In the genomic region with DNA sequence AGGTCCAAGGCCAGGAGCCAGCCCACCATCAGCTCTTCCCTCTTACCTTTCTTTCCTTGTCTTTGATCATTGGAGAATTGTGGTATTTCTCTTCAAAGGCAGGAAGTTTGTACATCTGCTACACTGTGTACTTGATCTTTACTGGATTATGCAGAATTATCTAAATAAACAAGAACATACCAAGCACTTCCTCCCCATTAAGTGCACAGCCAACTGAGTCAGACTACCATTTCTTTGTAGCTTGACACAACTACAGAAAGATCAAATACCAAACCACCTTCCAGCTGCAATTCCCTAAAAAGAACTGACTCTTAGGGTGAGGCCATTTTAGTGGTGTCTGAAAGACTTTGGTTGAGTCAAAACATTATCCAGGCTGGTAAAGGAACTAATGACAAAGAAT, we compare ENCODE assay signal across 12 cellular contexts.
A peak's percentile ranks its signal among the peaks of the same experiment; 100 is the strongest.
DNase-seq lines count a peak whose midpoint lies in the region; ATAC-seq and TF ChIP-seq lines count a peak whose summit lies in the region.
"Had no signal": no experiment of that assay in that cellular context is flagged by ENCODE, and none has a peak within 500 bp of the region (broad histone marks: within the 10 kb centered on the region; RNA-seq: fewer than 3 reads in every experiment).

No MANE protein-coding gene starts in this region.

- POLR2A ChIA-PET in IMR-90 (lab: Charles Lee; ENCODE audit: unreplicated experiment), result no interaction called here

- peak overlapping the region; percentile 5; the same call in 1 of the 2 replicates for H3K4me2 ChIP-seq in IMR-90 (ENCODE audit: low read depth, low read length)

- 0 out of 2 replicates have a peak overlapping the region, but pooled peaks have one; percentile 31 for H3K14ac ChIP-seq in IMR-90 (replicated peaks; ENCODE audit: low read depth, low read length)

- H3K9me1 ChIP-seq in IMR-90 (ENCODE audit: insufficient read depth, low read length), result peaks cover 4% of the 10 kb centered on the region

- peak overlapping the region; percentile 80; the same call in 1 of the 2 replicates for H2BK120ac ChIP-seq in IMR-90 (ENCODE audit: low read depth, low read length)

- TF ChIP-seq RAD21 in IMR-90 (IDR thresholded peaks at IDR 0.05; ENCODE audit: low read length), result no peak

- peaks cover 5% of the 10 kb centered on the region for H3K4me1 ChIP-seq in IMR-90 (ENCODE audit: control insufficient read depth, insufficient read depth, low read length)
- H3K4me1 ChIP-seq in thymus (ENCODE audit: control insufficient read depth, insufficient read depth, low read length), result peaks cover 21% of the 10 kb centered on the region
- H3K4me1 ChIP-seq: Peyer's patch had no signal

- no peaks in the 10 kb centered on the region for H3K36me3 ChIP-seq in IMR-90 (ENCODE audit: control insufficient read depth, insufficient read depth, low read length)
- H3K36me3 ChIP-seq in thymus (ENCODE audit: control insufficient read depth, insufficient read depth), result no peaks in the 10 kb centered on the region
- H3K36me3 ChIP-seq: Peyer's patch had no signal

- H3K27ac ChIP-seq in IMR-90 (ENCODE audit: insufficient read depth, low read length) (no peak overlapping the region), thymus (ENCODE audit: low read depth) (peak overlapping the region; percentile 84)
- H3K27ac ChIP-seq: Peyer's patch had no signal

- H3K23ac ChIP-seq in IMR-90 (ENCODE audit: low read depth, low read length), result peak overlapping the region; percentile 70; the same call in 1 of the 2 replicates

- BruUV-seq in IMR-90 (replicated peaks; lab: Mats Ljungman, UMichigan), result no TSS peak

- no peak overlapping the region for H2AK9ac ChIP-seq in IMR-90 (replicated peaks; ENCODE audit: low read depth, low read length, poor library complexity)

- H2AK5ac ChIP-seq in IMR-90 (ENCODE audit: low read depth, low read length), result peak overlapping the region; percentile 84

- no peak for TF ChIP-seq CTCF in IMR-90 (conservative IDR thresholded peaks at IDR 0.05; ENCODE audit: low read depth, low read length)

- peak overlapping the region in 1 of 2 experiments; percentile 53; a peak in 2 of 4 replicates for H4K8ac ChIP-seq in IMR-90 (ENCODE audit: low read depth in 2 of 2, low read length in 2 of 2)

- peak overlapping the region; percentile 66 for H2BK5ac ChIP-seq in IMR-90 (ENCODE audit: low read depth, low read length, poor library complexity, severe bottlenecking)

- peak overlapping the region; percentile 64 for H2AFZ ChIP-seq in IMR-90 (replicated peaks; ENCODE audit: low read length, poor library complexity)

- peak overlapping the region; percentile 63 for H3K4ac ChIP-seq in IMR-90 (ENCODE audit: low read depth, low read length)

- CTCF ChIA-PET in IMR-90 (lab: Yijun Ruan, JAX), result interaction anchor here (1.3 kb wide), 1 partner anchor 12 kb away, joined by 3 read pairs; no protein-coding TSS in a partner anchor

- H3K27me3 ChIP-seq in IMR-90 (ENCODE audit: control insufficient read depth, insufficient read depth, low read length) (no peaks in the 10 kb centered on the region), thymus (ENCODE audit: control insufficient read depth, insufficient read depth) (no peaks in the 10 kb centered on the region)
- H3K27me3 ChIP-seq: Peyer's patch had no signal

- in situ Hi-C loops in IMR-90 (cut with MboI; ENCODE audit: low sequenced_read_pairs), result no loop called here

- DNase-seq in IMR-90 (peak; percentile 85), amniotic epithelial cell (ENCODE audit: low read depth) (peak; percentile 38), fibroblast of peridontal ligament (ENCODE audit: extremely low read depth) (peak; percentile 29), Kasumi-1 (lab: John Stamatoyannopoulos, UW) (no peak)
- DNase-seq: activated naive CD4-positive, alpha-beta T cell; COR-L47; cortex of kidney; HFFc6; Peyer's patch had no signal

- H3K9me3 ChIP-seq in IMR-90 (ENCODE audit: control insufficient read depth, insufficient read depth, low read length) (0 out of 2 replicates have a peak, but pooled peaks cover 3% of the 10 kb centered on the region), thymus (ENCODE audit: control insufficient read depth) (no peaks in the 10 kb centered on the region)
- H3K9me3 ChIP-seq: Peyer's patch had no signal

- H3K79me1 ChIP-seq in IMR-90 (ENCODE audit: low read depth in 1 of 2, low read length in 2 of 2), result no peaks in the 10 kb centered on the region

- peak overlapping the region; percentile 44; the same call in 1 of the 2 replicates for H4K91ac ChIP-seq in IMR-90 (ENCODE audit: insufficient read depth, low read depth, low read length)

- TF ChIP-seq POLR2A in IMR-90 (IDR thresholded peaks at IDR 0.05; ENCODE audit: low read depth, low read length) (no peak), GM18505 (IDR thresholded peaks at IDR 0.05; ENCODE audit: borderline replicate concordance, extremely low read depth, insufficient read depth, insufficient read length) (no peak)

- ATAC-seq in IMR-90 (ENCODE audit: low read depth), result peak; percentile 87
- no peak for ATAC-seq in HG02623 (IDR thresholded peaks at IDR 0.05; ENCODE audit: unreplicated experiment)
- no peak for ATAC-seq in GM18505 (IDR thresholded peaks at IDR 0.05; ENCODE audit: unreplicated experiment)

- no peak overlapping the region for H3K9ac ChIP-seq in IMR-90 (ENCODE audit: low read depth, low read length)

- no peaks in the 10 kb centered on the region for H4K20me1 ChIP-seq in IMR-90 (ENCODE audit: insufficient read depth, low read length)

- peak overlapping the region; percentile 85 for H2BK20ac ChIP-seq in IMR-90 (ENCODE audit: low read depth, low read length)

- H3K18ac ChIP-seq in IMR-90 (ENCODE audit: low read depth, low read length), result peak overlapping the region; percentile 81; the same call in 1 of the 2 replicates

- no peak overlapping the region for H3K56ac ChIP-seq in IMR-90 (ENCODE audit: extremely low read depth, insufficient read depth, low read length)

- H2BK15ac ChIP-seq in IMR-90 (ENCODE audit: low read depth, low read length), result peak overlapping the region; percentile 55; the same call in 1 of the 3 replicates

- intact Hi-C loops in IMR-90 (cut with micrococcal nuclease), result no loop called here

- no peak overlapping the region; the same call in 1 of the 2 replicates for H4K5ac ChIP-seq in IMR-90 (ENCODE audit: low read depth, low read length)

- H3K4me3 ChIP-seq in IMR-90 (ENCODE audit: insufficient read depth, low read depth, low read length) (no peak overlapping the region), thymus (ENCODE audit: low read length) (peak overlapping the region; percentile 9)
- H3K4me3 ChIP-seq: Peyer's patch had no signal

- dilution Hi-C loops in IMR-90 (cut with HindIII; ENCODE audit: low sequenced_read_pairs, unreplicated experiment), result no loop called here

TF ChIP-seq in IMR-90, 13 proteins besides CTCF, POLR2A, EP300 and RAD21:
- TF ChIP-seq MXI1 (IDR thresholded peaks at IDR 0.05; ENCODE audit: borderline replicate concordance, low read depth, low read length) (no peak), MAFK (IDR thresholded peaks at IDR 0.05; ENCODE audit: low read depth, low read length) (no peak), CEBPB (IDR thresholded peaks at IDR 0.05; ENCODE audit: low read depth, low read length) (no peak), NFE2L2 (IDR thresholded peaks at IDR 0.05; ENCODE audit: low read depth, low read length) (no peak), SMC3 (IDR thresholded peaks at IDR 0.05; ENCODE audit: low read depth, low read length) (no peak), BHLHE40 (IDR thresholded peaks at IDR 0.05; ENCODE audit: low read depth, low read length) (no peak), CHD1 (IDR thresholded peaks at IDR 0.05; ENCODE audit: low read depth, low read length) (no peak), RCOR1 (IDR thresholded peaks at IDR 0.05; ENCODE audit: insufficient replicate concordance, low read length) (no peak), RFX5 (IDR thresholded peaks at IDR 0.05; ENCODE audit: low read depth, low read length) (no peak), FOS (IDR thresholded peaks at IDR 0.05; ENCODE audit: low read depth, low read length) (no peak), MAZ (IDR thresholded peaks at IDR 0.05; ENCODE audit: borderline replicate concordance, low read depth, low read length) (no peak)
- TF ChIP-seq, protein P1, sequence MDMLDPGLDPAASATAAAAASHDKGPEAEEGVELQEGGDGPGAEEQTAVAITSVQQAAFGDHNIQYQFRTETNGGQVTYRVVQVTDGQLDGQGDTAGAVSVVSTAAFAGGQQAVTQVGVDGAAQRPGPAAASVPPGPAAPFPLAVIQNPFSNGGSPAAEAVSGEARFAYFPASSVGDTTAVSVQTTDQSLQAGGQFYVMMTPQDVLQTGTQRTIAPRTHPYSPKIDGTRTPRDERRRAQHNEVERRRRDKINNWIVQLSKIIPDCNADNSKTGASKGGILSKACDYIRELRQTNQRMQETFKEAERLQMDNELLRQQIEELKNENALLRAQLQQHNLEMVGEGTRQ (IDR thresholded peaks at IDR 0.05; ENCODE audit: low read depth, low read length), result no peak
- TF ChIP-seq, protein P2, sequence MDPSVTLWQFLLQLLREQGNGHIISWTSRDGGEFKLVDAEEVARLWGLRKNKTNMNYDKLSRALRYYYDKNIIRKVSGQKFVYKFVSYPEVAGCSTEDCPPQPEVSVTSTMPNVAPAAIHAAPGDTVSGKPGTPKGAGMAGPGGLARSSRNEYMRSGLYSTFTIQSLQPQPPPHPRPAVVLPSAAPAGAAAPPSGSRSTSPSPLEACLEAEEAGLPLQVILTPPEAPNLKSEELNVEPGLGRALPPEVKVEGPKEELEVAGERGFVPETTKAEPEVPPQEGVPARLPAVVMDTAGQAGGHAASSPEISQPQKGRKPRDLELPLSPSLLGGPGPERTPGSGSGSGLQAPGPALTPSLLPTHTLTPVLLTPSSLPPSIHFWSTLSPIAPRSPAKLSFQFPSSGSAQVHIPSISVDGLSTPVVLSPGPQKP (IDR thresholded peaks at IDR 0.05; ENCODE audit: borderline replicate concordance, low read depth, low read length), result no peak

Comparison
In these comparisons a context has a peak if more than half of its experiments do, and no peak if none do; other contexts are left out.
1. DNase-seq: peak in IMR-90 (single experiment), amniotic epithelial cell (single experiment) and fibroblast of peridontal ligament (single experiment); none in Kasumi-1 (0 of 2).